Comparison of ENCODE assay signal across 1 cellular context in genomic region chr7:135170223-135170997, GRCh38.
TF ChIP-seq lines count a peak whose summit lies in the region.

A gene with protein sequence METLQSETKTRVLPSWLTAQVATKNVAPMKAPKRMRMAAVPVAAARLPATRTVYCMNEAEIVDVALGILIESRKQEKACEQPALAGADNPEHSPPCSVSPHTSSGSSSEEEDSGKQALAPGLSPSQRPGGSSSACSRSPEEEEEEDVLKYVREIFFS (minus strand): TSS chr7:135170707. CDS start chr7:135168922, 1,785 bp downstream.

TF ChIP-seq in K562, 482 proteins besides CTCF, POLR2A, EP300 and RAD21 (continued from another document and continues in another):
- TF ChIP-seq ZBTB11 (CRISPR knock-in tag; IDR thresholded peaks at IDR 0.05): peak; percentile 97 to 99 (median 98)
- peak; percentile 84 for TF ChIP-seq E2F1 (CRISPR knock-in tag; IDR thresholded peaks at IDR 0.05)
- TF ChIP-seq FOXJ3 (CRISPR knock-in tag; IDR thresholded peaks at IDR 0.05): no peak
- TF ChIP-seq, protein P1, sequence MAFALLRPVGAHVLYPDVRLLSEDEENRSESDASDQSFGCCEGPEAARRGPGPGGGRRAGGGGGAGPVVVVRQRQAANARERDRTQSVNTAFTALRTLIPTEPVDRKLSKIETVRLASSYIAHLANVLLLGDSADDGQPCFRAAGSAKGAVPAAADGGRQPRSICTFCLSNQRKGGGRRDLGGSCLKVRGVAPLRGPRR (CRISPR knock-in tag; IDR thresholded peaks at IDR 0.05): no peak
- TF ChIP-seq ETV1 (tag; conservative IDR thresholded peaks at IDR 0.05; ENCODE audit: low read depth): peak; percentile 99
- TF ChIP-seq ZKSCAN8 (CRISPR knock-in tag; IDR thresholded peaks at IDR 0.05): no peak
- TF ChIP-seq, protein P2, sequence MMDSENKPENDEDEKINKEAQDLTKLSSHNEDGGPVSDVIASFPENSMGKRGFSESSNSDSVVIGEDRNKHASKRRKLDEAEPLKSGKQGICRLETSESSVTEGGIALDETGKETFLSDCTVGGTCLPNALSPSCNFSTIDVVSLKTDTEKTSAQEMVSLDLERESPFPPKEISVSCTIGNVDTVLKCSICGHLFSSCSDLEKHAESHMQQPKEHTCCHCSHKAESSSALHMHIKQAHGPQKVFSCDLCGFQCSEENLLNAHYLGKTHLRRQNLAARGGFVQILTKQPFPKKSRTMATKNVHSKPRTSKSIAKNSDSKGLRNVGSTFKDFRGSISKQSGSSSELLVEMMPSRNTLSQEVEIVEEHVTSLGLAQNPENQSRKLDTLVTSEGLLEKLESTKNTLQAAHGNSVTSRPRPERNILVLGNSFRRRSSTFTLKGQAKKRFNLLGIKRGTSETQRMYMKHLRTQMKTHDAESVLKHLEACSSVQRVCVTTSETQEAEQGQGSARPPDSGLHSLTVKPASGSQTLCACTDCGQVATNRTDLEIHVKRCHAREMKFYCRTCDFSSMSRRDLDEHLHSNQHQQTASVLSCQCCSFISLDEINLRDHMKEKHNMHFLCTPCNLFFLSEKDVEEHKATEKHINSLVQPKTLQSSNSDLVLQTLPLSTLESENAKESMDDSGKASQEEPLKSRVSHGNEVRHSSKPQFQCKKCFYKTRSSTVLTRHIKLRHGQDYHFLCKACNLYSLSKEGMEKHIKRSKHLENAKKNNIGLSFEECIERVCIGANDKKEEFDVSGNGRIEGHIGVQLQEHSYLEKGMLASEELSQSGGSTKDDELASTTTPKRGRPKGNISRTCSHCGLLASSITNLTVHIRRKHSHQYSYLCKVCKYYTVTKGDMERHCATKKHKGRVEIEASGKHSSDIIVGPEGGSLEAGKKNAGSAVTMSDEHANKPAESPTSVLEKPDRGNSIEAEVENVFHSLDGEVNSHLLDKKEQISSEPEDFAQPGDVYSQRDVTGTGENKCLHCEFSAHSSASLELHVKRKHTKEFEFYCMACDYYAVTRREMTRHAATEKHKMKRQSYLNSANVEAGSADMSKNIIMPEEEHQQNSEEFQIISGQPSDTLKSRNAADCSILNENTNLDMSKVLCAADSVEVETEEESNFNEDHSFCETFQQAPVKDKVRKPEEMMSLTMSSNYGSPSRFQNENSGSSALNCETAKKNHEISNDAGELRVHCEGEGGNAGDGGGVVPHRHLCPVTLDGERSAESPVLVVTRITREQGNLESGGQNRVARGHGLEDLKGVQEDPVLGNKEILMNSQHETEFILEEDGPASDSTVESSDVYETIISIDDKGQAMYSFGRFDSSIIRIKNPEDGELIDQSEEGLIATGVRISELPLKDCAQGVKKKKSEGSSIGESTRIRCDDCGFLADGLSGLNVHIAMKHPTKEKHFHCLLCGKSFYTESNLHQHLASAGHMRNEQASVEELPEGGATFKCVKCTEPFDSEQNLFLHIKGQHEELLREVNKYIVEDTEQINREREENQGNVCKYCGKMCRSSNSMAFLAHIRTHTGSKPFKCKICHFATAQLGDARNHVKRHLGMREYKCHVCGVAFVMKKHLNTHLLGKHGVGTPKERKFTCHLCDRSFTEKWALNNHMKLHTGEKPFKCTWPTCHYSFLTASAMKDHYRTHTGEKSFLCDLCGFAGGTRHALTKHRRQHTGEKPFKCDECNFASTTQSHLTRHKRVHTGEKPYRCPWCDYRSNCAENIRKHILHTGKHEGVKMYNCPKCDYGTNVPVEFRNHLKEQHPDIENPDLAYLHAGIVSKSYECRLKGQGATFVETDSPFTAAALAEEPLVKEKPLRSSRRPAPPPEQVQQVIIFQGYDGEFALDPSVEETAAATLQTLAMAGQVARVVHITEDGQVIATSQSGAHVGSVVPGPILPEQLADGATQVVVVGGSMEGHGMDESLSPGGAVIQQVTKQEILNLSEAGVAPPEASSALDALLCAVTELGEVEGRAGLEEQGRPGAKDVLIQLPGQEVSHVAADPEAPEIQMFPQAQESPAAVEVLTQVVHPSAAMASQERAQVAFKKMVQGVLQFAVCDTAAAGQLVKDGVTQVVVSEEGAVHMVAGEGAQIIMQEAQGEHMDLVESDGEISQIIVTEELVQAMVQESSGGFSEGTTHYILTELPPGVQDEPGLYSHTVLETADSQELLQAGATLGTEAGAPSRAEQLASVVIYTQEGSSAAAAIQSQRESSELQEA (IDR thresholded peaks at IDR 0.05; ENCODE audit: low read depth): no peak
- TF ChIP-seq RBM34 (IDR thresholded peaks at IDR 0.05; ENCODE audit: borderline replicate concordance, insufficient read depth, low read length): peak; percentile 97; the same call in 1 of the 2 replicates
- no peak for TF ChIP-seq SMARCB1 (IDR thresholded peaks at IDR 0.05; ENCODE audit: insufficient read length, low read depth)
- TF ChIP-seq, protein P3, sequence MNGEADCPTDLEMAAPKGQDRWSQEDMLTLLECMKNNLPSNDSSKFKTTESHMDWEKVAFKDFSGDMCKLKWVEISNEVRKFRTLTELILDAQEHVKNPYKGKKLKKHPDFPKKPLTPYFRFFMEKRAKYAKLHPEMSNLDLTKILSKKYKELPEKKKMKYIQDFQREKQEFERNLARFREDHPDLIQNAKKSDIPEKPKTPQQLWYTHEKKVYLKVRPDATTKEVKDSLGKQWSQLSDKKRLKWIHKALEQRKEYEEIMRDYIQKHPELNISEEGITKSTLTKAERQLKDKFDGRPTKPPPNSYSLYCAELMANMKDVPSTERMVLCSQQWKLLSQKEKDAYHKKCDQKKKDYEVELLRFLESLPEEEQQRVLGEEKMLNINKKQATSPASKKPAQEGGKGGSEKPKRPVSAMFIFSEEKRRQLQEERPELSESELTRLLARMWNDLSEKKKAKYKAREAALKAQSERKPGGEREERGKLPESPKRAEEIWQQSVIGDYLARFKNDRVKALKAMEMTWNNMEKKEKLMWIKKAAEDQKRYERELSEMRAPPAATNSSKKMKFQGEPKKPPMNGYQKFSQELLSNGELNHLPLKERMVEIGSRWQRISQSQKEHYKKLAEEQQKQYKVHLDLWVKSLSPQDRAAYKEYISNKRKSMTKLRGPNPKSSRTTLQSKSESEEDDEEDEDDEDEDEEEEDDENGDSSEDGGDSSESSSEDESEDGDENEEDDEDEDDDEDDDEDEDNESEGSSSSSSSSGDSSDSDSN (IDR thresholded peaks at IDR 0.05; ENCODE audit: borderline replicate concordance in 1 of 2, low read depth in 2 of 2, low read length in 2 of 2): peak; percentile 90 to 96
- no peak for TF ChIP-seq TSC22D4 (tag; IDR thresholded peaks at IDR 0.05)
- TF ChIP-seq JUN (IDR thresholded peaks at IDR 0.05; ENCODE audit: borderline replicate concordance, low read depth, low read length): peak; percentile 30; the same call in 1 of the 2 replicates
- TF ChIP-seq JUN (CRISPR knock-in tag; IDR thresholded peaks at IDR 0.05; ENCODE audit: borderline replicate concordance): peak; percentile 96; the same call in 1 of the 2 replicates
- no peak for TF ChIP-seq ZNF780A (CRISPR knock-in tag; IDR thresholded peaks at IDR 0.05)
- no peak for TF ChIP-seq ELK3 (CRISPR knock-in tag; IDR thresholded peaks at IDR 0.05)
- no peak for TF ChIP-seq ETS2 (tag; IDR thresholded peaks at IDR 0.05; ENCODE audit: borderline replicate concordance, poor library complexity, severe bottlenecking)
- TF ChIP-seq ZBTB43 (CRISPR knock-in tag; IDR thresholded peaks at IDR 0.05): no peak
- TF ChIP-seq CSDE1 (IDR thresholded peaks at IDR 0.05): 0 out of 4 replicates have a peak, but pooled peaks of 1 of the 2 experiments have one; percentile 30
- TF ChIP-seq, protein P4, sequence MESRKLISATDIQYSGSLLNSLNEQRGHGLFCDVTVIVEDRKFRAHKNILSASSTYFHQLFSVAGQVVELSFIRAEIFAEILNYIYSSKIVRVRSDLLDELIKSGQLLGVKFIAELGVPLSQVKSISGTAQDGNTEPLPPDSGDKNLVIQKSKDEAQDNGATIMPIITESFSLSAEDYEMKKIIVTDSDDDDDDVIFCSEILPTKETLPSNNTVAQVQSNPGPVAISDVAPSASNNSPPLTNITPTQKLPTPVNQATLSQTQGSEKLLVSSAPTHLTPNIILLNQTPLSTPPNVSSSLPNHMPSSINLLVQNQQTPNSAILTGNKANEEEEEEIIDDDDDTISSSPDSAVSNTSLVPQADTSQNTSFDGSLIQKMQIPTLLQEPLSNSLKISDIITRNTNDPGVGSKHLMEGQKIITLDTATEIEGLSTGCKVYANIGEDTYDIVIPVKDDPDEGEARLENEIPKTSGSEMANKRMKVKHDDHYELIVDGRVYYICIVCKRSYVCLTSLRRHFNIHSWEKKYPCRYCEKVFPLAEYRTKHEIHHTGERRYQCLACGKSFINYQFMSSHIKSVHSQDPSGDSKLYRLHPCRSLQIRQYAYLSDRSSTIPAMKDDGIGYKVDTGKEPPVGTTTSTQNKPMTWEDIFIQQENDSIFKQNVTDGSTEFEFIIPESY (CRISPR knock-in tag; IDR thresholded peaks at IDR 0.05): peak; percentile 59
- no peak for TF ChIP-seq CEBPB (tag; IDR thresholded peaks at IDR 0.05)
- peak; percentile 96 for TF ChIP-seq SAFB (IDR thresholded peaks at IDR 0.05; ENCODE audit: borderline replicate concordance, low read depth, low read length)
- no peak for TF ChIP-seq SMARCA4 (IDR thresholded peaks at IDR 0.05)
- no peak for TF ChIP-seq NELFE (IDR thresholded peaks at IDR 0.05; ENCODE audit: insufficient read depth, insufficient read length)
- TF ChIP-seq CHD2 (IDR thresholded peaks at IDR 0.05; ENCODE audit: low read depth, low read length): peak; percentile 66
- no peak for TF ChIP-seq XRCC3 (IDR thresholded peaks at IDR 0.05)
- peak; percentile 99 for TF ChIP-seq ELF1 (tag; IDR thresholded peaks at IDR 0.05)
- peak; percentile 92 for TF ChIP-seq TOE1 (IDR thresholded peaks at IDR 0.05; ENCODE audit: borderline replicate concordance)
- peak; percentile 89; the same call in 1 of the 2 replicates for TF ChIP-seq TOE1 (CRISPR knock-in tag; IDR thresholded peaks at IDR 0.05; ENCODE audit: borderline replicate concordance, low read depth)
- TF ChIP-seq HDAC6 (IDR thresholded peaks at IDR 0.05; ENCODE audit: low read depth, low read length): peak; percentile 2; the same call in 1 of the 2 replicates
- peak; percentile 94 for TF ChIP-seq EP400 (IDR thresholded peaks at IDR 0.05)
- no peak for TF ChIP-seq RFX7 (CRISPR knock-in tag; IDR thresholded peaks at IDR 0.05)
- TF ChIP-seq NFE2L1 (tag; IDR thresholded peaks at IDR 0.05; ENCODE audit: borderline replicate concordance, low read depth): no peak
- no peak for TF ChIP-seq FOXA1 (IDR thresholded peaks at IDR 0.05; ENCODE audit: borderline replicate concordance)
- no peak for TF ChIP-seq ZZZ3 (IDR thresholded peaks at IDR 0.05)
- TF ChIP-seq MAZ (CRISPR knock-in tag; conservative IDR thresholded peaks at IDR 0.05 in 1 of 2, IDR thresholded peaks at IDR 0.05 in 1 of 2): peak; percentile 97 to 99
- peak; percentile 41; the same call in 1 of the 2 replicates for TF ChIP-seq ZNF165 (CRISPR knock-in tag; IDR thresholded peaks at IDR 0.05; ENCODE audit: borderline replicate concordance)
- TF ChIP-seq PURB (CRISPR knock-in tag; IDR thresholded peaks at IDR 0.05; ENCODE audit: low read depth): no peak
- no peak for TF ChIP-seq PPARD (CRISPR knock-in tag; IDR thresholded peaks at IDR 0.05)
- peak; percentile 90; the same call in 1 of the 2 replicates for TF ChIP-seq NR2F6 (CRISPR knock-in tag; IDR thresholded peaks at IDR 0.05)
- TF ChIP-seq ZNF707 (CRISPR knock-in tag; conservative IDR thresholded peaks at IDR 0.05): no peak
- peak; percentile 96 for TF ChIP-seq SUPT5H (IDR thresholded peaks at IDR 0.05)
